ENCODE assay signal across 16 cellular contexts in genomic region chr5:6717687-6718086, GRCh38. TPM values are rescaled to one million over a fixed set of nuclear protein-coding genes. Genes with fewer than 3 reads are reported as not detected.
DNase-seq lines count a peak whose midpoint lies in the region; TF ChIP-seq lines count a peak whose summit lies in the region.
"Had no signal": no experiment of that assay in that cellular context is flagged by ENCODE, and none has a peak within 500 bp of the region (broad histone marks: within the 10 kb centered on the region; RNA-seq: fewer than 3 reads in every experiment).

No MANE protein-coding gene starts in this region.

- TF ChIP-seq EP300 in tibial nerve (IDR thresholded peaks at IDR 0.05) = no peak

- H3K4me3 ChIP-seq in OCI-LY1 (ENCODE audit: low read depth, low read length, poor library complexity, severe bottlenecking) = peak overlapping the region; percentile 14
- H3K4me3 ChIP-seq in fibroblast of the aortic adventitia (ENCODE audit: low read depth, low read length) = peak overlapping the region; percentile 13
- H3K4me3 ChIP-seq in subcutaneous abdominal adipose tissue (ENCODE audit: low read depth in 1 of 5, low read length in 5 of 5) = peak overlapping the region in 4 of 5 donors; percentile 20 to 80 (median 46)
- no peak overlapping the region for H3K4me3 ChIP-seq in tibial nerve
- H3K4me3 ChIP-seq: neural progenitor cell, skin epidermis had no signal

- no peaks in the 10 kb centered on the region; the same call in 1 of the 2 replicates for H4K20me1 ChIP-seq in OCI-LY1 (ENCODE audit: insufficient read depth, low read length)

- H3K4me1 ChIP-seq in OCI-LY1 (ENCODE audit: insufficient read depth, low read length, severe bottlenecking) (peaks cover 78% of the 10 kb centered on the region), subcutaneous abdominal adipose tissue (ENCODE audit: control insufficient read depth in 5 of 5, insufficient read depth in 5 of 5, low read length in 5 of 5) (peaks cover 39 to 80% (median 79%) of the 10 kb centered on the region in 5 donors), tibial nerve (peaks cover 0 to 81% (median 60%) of the 10 kb centered on the region in 4 donors)

- H3K79me2 ChIP-seq in OCI-LY1 (ENCODE audit: insufficient read depth, low read length) = peaks cover 64% of the 10 kb centered on the region

- no peak for TF ChIP-seq POLR2A in tibial nerve (IDR thresholded peaks at IDR 0.05)

- no peak overlapping the region for H3K27ac Mint-ChIP-seq in activated T-cell treated with anti-CD3 and anti-CD28 coated beads, Interleukin-2, amount 50 U/mL, for 24 hours
- H3K27ac Mint-ChIP-seq: activated CD4-positive, alpha-beta memory T cell treated with anti-CD3 and anti-CD28 coated beads for 36 hours; neural progenitor cell had no signal

- H3K9me2 ChIP-seq in OCI-LY1 (ENCODE audit: low read depth, low read length) = no peaks in the 10 kb centered on the region

- H2AFZ ChIP-seq in OCI-LY1 (ENCODE audit: low read length) = no peak overlapping the region
- H2AFZ ChIP-seq: neural progenitor cell had no signal

- peak overlapping the region; percentile 27 for H3K4me3 Mint-ChIP-seq in activated T-cell treated with anti-CD3 and anti-CD28 coated beads, Interleukin-2, amount 50 U/mL, for 24 hours
- H3K4me3 Mint-ChIP-seq: activated CD4-positive, alpha-beta memory T cell treated with anti-CD3 and anti-CD28 coated beads for 36 hours; activated naive CD4-positive, alpha-beta T cell treated with anti-CD3 and anti-CD28 coated beads, Interleukin-2, amount 10 ng/mL, durations not matched to agents 7 days and 5 days; neural progenitor cell had no signal

- H3K4me2 ChIP-seq in OCI-LY1 (ENCODE audit: low read length) = peak overlapping the region; percentile 94
- H3K4me2 ChIP-seq: neural progenitor cell had no signal

- peaks cover 66% of the 10 kb centered on the region for H3K36me3 Mint-ChIP-seq in activated T-cell treated with anti-CD3 and anti-CD28 coated beads, Interleukin-2, amount 50 U/mL, for 24 hours (ENCODE audit: low read depth)

- peaks cover 71% of the 10 kb centered on the region for H3K4me1 Mint-ChIP-seq in activated T-cell treated with anti-CD3 and anti-CD28 coated beads, Interleukin-2, amount 50 U/mL, for 24 hours (ENCODE audit: low read depth)

- H3K9me3 ChIP-seq in OCI-LY1 (ENCODE audit: low read length) (no peaks in the 10 kb centered on the region), subcutaneous abdominal adipose tissue (ENCODE audit: control insufficient read depth in 5 of 5, low read length in 5 of 5) (no peaks in the 10 kb centered on the region), tibial nerve (no peaks in the 10 kb centered on the region)

- H3K36me3 ChIP-seq in OCI-LY1 (ENCODE audit: insufficient read depth, low read length) = peaks cover 42% of the 10 kb centered on the region
- peaks cover 0 to 7% (median 0%) of the 10 kb centered on the region in 5 donors for H3K36me3 ChIP-seq in subcutaneous abdominal adipose tissue (ENCODE audit: control insufficient read depth in 5 of 5, insufficient read depth in 5 of 5, low read length in 5 of 5)
- no peaks in the 10 kb centered on the region for H3K36me3 ChIP-seq in tibial nerve
- H3K36me3 ChIP-seq: neural progenitor cell had no signal

- H3K27ac ChIP-seq in OCI-LY1 (ENCODE audit: low read depth, low read length, poor library complexity, severe bottlenecking) (no peak overlapping the region), subcutaneous abdominal adipose tissue (ENCODE audit: low read depth, low read length) (peak overlapping the region; percentile 42), tibial nerve (no peak overlapping the region)
- H3K27ac ChIP-seq: neural progenitor cell had no signal

- no peaks in the 10 kb centered on the region for H3K27me3 Mint-ChIP-seq in activated T-cell treated with anti-CD3 and anti-CD28 coated beads, Interleukin-2, amount 50 U/mL, for 24 hours
- H3K27me3 Mint-ChIP-seq: activated CD4-positive, alpha-beta memory T cell treated with anti-CD3 and anti-CD28 coated beads for 36 hours; activated naive CD4-positive, alpha-beta T cell treated with anti-CD3 and anti-CD28 coated beads, Interleukin-2, amount 10 ng/mL, durations not matched to agents 7 days and 5 days had no signal

- no peak for DNase-seq in activated T-cell treated with anti-CD3 and anti-CD28 coated beads, Interleukin-2, amount 50 U/mL, for 24 hours
- DNase-seq in activated T-cell treated with anti-CD3 and anti-CD28 coated beads, Interleukin-2, amount 50 U/mL, for 48 hours = no peak
- DNase-seq in fibroblast of the aortic adventitia (ENCODE audit: low read depth) (no peak), cerebellum (ENCODE audit: low spot score) (no peak), SIG-M5 (lab: John Stamatoyannopoulos, UW) (no peak), tibial nerve (ENCODE audit: low spot score in 2 of 2) (no peak)
- DNase-seq: activated CD4-positive, alpha-beta memory T cell treated with anti-CD3 and anti-CD28 coated beads for 36 hours; activated naive CD4-positive, alpha-beta T cell treated with anti-CD3 and anti-CD28 coated beads, Interleukin-2, amount 10 ng/mL, durations not matched to agents 7 days and 5 days; cerebellar nuclear complex; erythroblast; hypothalamus; NCI-H1092 treated with DMSO at 0.1 percent for 48 hours had no signal

- no peaks in the 10 kb centered on the region for H3K27me3 ChIP-seq in OCI-LY1 (ENCODE audit: insufficient read depth, low read length)
- no peaks in the 10 kb centered on the region for H3K27me3 ChIP-seq in subcutaneous abdominal adipose tissue (ENCODE audit: control insufficient read depth in 5 of 5, insufficient read depth in 4 of 5, low read length in 5 of 5)
- H3K27me3 ChIP-seq in tibial nerve = no peaks in the 10 kb centered on the region
- H3K27me3 ChIP-seq: neural progenitor cell had no signal

- TF ChIP-seq CTCF in OCI-LY1 (IDR thresholded peaks at IDR 0.05; ENCODE audit: low read length) = no peak
- no peak for TF ChIP-seq CTCF in fibroblast of the aortic adventitia (IDR thresholded peaks at IDR 0.05; ENCODE audit: insufficient read depth, low read length)
- no peak for TF ChIP-seq CTCF in tibial nerve (IDR thresholded peaks at IDR 0.05)

- 71 to 81% methylated on average over 4 of the region's 4 CpGs for WGBS in tibial nerve, 2 donors

- no peak overlapping the region for H3K9ac ChIP-seq in OCI-LY1 (ENCODE audit: low read length)
- peak overlapping the region in 1 of 5 donors; percentile 48 for H3K9ac ChIP-seq in subcutaneous abdominal adipose tissue (ENCODE audit: low read length in 5 of 5)
- H3K9ac ChIP-seq: neural progenitor cell had no signal

- no peaks in the 10 kb centered on the region for H3K9me3 Mint-ChIP-seq in activated T-cell treated with anti-CD3 and anti-CD28 coated beads, Interleukin-2, amount 50 U/mL, for 24 hours
- H3K9me3 Mint-ChIP-seq: activated CD4-positive, alpha-beta memory T cell treated with anti-CD3 and anti-CD28 coated beads for 36 hours; activated naive CD4-positive, alpha-beta T cell treated with anti-CD3 and anti-CD28 coated beads, Interleukin-2, amount 10 ng/mL, durations not matched to agents 7 days and 5 days; neural progenitor cell had no signal

- no peaks in the 10 kb centered on the region for H3F3A ChIP-seq in OCI-LY1 (ENCODE audit: insufficient read depth, low read length)

RNA-seq across cellular contexts. Expression of gene TENT4A, which starts 4.5 kb away (rescaled TPM):
- total RNA-seq in fibroblast of the aortic adventitia (ENCODE audit: low replicate concordance) (13.2 and 21.4 TPM in 2 replicates), cerebellum (34.5 TPM), tibial nerve (10 to 100 TPM; 22.7 to 34.1 (median 29.2) TPM)

Comparison
In these comparisons a context has a peak if more than half of its experiments do, and no peak if none do; other contexts are left out.
1. H3K4me3 ChIP-seq: peak in OCI-LY1 (single experiment), fibroblast of the aortic adventitia (single experiment) and subcutaneous abdominal adipose tissue (4 of 5); none in tibial nerve (0 of 4).